Comparison of ENCODE assay signal across 15 cellular contexts in the genomic region with DNA sequence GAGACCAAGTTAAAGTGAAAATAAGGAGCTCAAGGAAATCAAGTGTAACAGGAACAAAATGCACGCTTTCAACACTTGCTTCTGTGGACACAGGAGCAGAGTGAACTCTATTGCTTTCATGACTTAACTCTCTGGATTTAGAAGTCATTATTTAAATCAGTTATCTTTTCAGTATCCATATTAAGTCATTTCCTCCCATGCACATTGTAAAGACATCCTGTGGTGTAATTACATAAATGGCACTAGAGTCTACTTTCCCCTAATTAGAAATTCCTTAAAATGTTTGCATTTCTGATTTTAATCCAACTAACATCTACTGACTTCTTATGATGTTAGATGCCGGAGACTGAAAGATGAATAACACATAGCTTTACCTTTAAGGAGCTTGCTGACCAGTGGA.
A peak's percentile ranks its signal among the peaks of the same experiment; 100 is the strongest.
DNase-seq lines count a peak whose midpoint lies in the region; ATAC-seq and TF ChIP-seq lines count a peak whose summit lies in the region.
"Had no signal": no experiment of that assay in that cellular context is flagged by ENCODE, and none has a peak within 500 bp of the region (broad histone marks: within the 10 kb centered on the region; RNA-seq: fewer than 3 reads in every experiment).

No MANE protein-coding gene starts in this region.

- intact Hi-C loops in activated CD4-positive, alpha-beta memory T cell treated with anti-CD3 and anti-CD28 coated beads for 36 hours (cut with micrococcal nuclease) = loop anchor here (1.0 to 10.0 kb wide), 2 partner anchors 35 to 91 kb away; a partner anchor contains a TSS
- intact Hi-C loops in CD14-positive monocyte (cut with micrococcal nuclease) = no loop called here
- intact Hi-C loops in activated T-helper 2 cell treated with anti-CD3 and anti-CD28 coated beads, Interferon-gamma antibody, Interleukin-2, Interleukin-4, amounts not matched to agents 10 μg/mL and 5 μg/mL and 100 μg/mL, durations not matched to agents 14 hours and 24 hours and 36 hours (cut with micrococcal nuclease) = loop anchor here (1.0 kb wide), 1 partner anchor 10 kb away; no protein-coding TSS in a partner anchor

- POLR2A ChIA-PET in activated CD4-positive, alpha-beta memory T cell treated with anti-CD3 and anti-CD28 coated beads for 36 hours (lab: Charles Lee) = no interaction called here
- POLR2A ChIA-PET in activated CD4-positive, alpha-beta memory T cell treated with anti-CD3 and anti-CD28 coated beads, Interleukin-2, amount 10 ng/mL, durations not matched to agents 7 days and 5 days (lab: Charles Lee) = interaction anchor here (1.3 kb wide), 1 partner anchor 12 kb away, joined by 3 read pairs; no protein-coding TSS in a partner anchor
- POLR2A ChIA-PET in CD8-positive, alpha-beta memory T cell (lab: Charles Lee) = no interaction called here

- peaks cover 10% of the 10 kb centered on the region for H3K4me1 ChIP-seq in CD8-positive, alpha-beta memory T cell (ENCODE audit: insufficient read depth, low read length)

- H3K4me1 Mint-ChIP-seq in activated CD4-positive, alpha-beta memory T cell treated with anti-CD3 and anti-CD28 coated beads for 36 hours (ENCODE audit: low read depth) = peaks cover 53% of the 10 kb centered on the region
- peaks cover 40% of the 10 kb centered on the region for H3K4me1 Mint-ChIP-seq in activated CD4-positive, alpha-beta memory T cell treated with anti-CD3 and anti-CD28 coated beads, Interleukin-2, amount 10 ng/mL, durations not matched to agents 7 days and 5 days
- peaks cover 36% of the 10 kb centered on the region for H3K4me1 Mint-ChIP-seq in CD14-positive monocyte
- peaks cover 39% of the 10 kb centered on the region for H3K4me1 Mint-ChIP-seq in activated T-helper 2 cell treated with anti-CD3 and anti-CD28 coated beads, Interferon-gamma antibody, Interleukin-2, Interleukin-4, amounts not matched to agents 10 μg/mL and 5 μg/mL and 100 μg/mL, durations not matched to agents 14 hours and 24 hours and 36 hours (ENCODE audit: low read depth)
- peaks cover 15 to 29% (median 26%) of the 10 kb centered on the region in 3 donors for H3K4me1 Mint-ChIP-seq in CD8-positive, alpha-beta memory T cell

- H3K27me3 Mint-ChIP-seq in activated CD4-positive, alpha-beta memory T cell treated with anti-CD3 and anti-CD28 coated beads for 36 hours = no peaks in the 10 kb centered on the region
- H3K27me3 Mint-ChIP-seq in activated CD4-positive, alpha-beta memory T cell treated with anti-CD3 and anti-CD28 coated beads, Interleukin-2, amount 10 ng/mL, durations not matched to agents 7 days and 5 days = no peaks in the 10 kb centered on the region
- H3K27me3 Mint-ChIP-seq in CD14-positive monocyte (ENCODE audit: low read depth in 3 of 3) = no peaks in the 10 kb centered on the region
- H3K27me3 Mint-ChIP-seq in activated T-helper 2 cell treated with anti-CD3 and anti-CD28 coated beads, Interferon-gamma antibody, Interleukin-2, Interleukin-4, amounts not matched to agents 10 μg/mL and 5 μg/mL and 100 μg/mL, durations not matched to agents 14 hours and 24 hours and 36 hours (ENCODE audit: low read depth) = no peaks in the 10 kb centered on the region
- no peaks in the 10 kb centered on the region for H3K27me3 Mint-ChIP-seq in CD8-positive, alpha-beta memory T cell

- H3K27me3 ChIP-seq in CD8-positive, alpha-beta memory T cell (ENCODE audit: insufficient read depth, low read length, poor library complexity, severe bottlenecking) = no peaks in the 10 kb centered on the region

- peak overlapping the region; percentile 46 for H3K27ac Mint-ChIP-seq in activated CD4-positive, alpha-beta memory T cell treated with anti-CD3 and anti-CD28 coated beads for 36 hours
- H3K27ac Mint-ChIP-seq in activated CD4-positive, alpha-beta memory T cell treated with anti-CD3 and anti-CD28 coated beads, Interleukin-2, amount 10 ng/mL, durations not matched to agents 7 days and 5 days = no peak overlapping the region
- peak overlapping the region in 5 of 7 donors; percentile 1 to 82 (median 27) for H3K27ac Mint-ChIP-seq in CD14-positive monocyte
- H3K27ac Mint-ChIP-seq in activated T-helper 2 cell treated with anti-CD3 and anti-CD28 coated beads, Interferon-gamma antibody, Interleukin-2, Interleukin-4, amounts not matched to agents 10 μg/mL and 5 μg/mL and 100 μg/mL, durations not matched to agents 14 hours and 24 hours and 36 hours = peak overlapping the region; percentile 3
- H3K27ac Mint-ChIP-seq in CD8-positive, alpha-beta memory T cell = no peak overlapping the region
- H3K27ac Mint-ChIP-seq: CD8-positive, alpha-beta T cell had no signal

- no peak for TF ChIP-seq CTCF in CD14-positive monocyte (IDR thresholded peaks at IDR 0.05)

- ATAC-seq in esophagus mucosa = no peak
- ATAC-seq: CD8-positive, alpha-beta T cell; Panc1 had no signal

- no peak overlapping the region for H3K4me3 ChIP-seq in CD8-positive, alpha-beta memory T cell (ENCODE audit: low read length)

- H3K36me3 Mint-ChIP-seq in activated CD4-positive, alpha-beta memory T cell treated with anti-CD3 and anti-CD28 coated beads for 36 hours = peaks cover 35% of the 10 kb centered on the region
- peaks cover 8% of the 10 kb centered on the region for H3K36me3 Mint-ChIP-seq in activated CD4-positive, alpha-beta memory T cell treated with anti-CD3 and anti-CD28 coated beads, Interleukin-2, amount 10 ng/mL, durations not matched to agents 7 days and 5 days (ENCODE audit: low read depth)
- peaks cover 42 to 54% of the 10 kb centered on the region in 2 donors for H3K36me3 Mint-ChIP-seq in CD14-positive monocyte
- peaks cover 55% of the 10 kb centered on the region for H3K36me3 Mint-ChIP-seq in activated T-helper 2 cell treated with anti-CD3 and anti-CD28 coated beads, Interferon-gamma antibody, Interleukin-2, Interleukin-4, amounts not matched to agents 10 μg/mL and 5 μg/mL and 100 μg/mL, durations not matched to agents 14 hours and 24 hours and 36 hours (ENCODE audit: low read depth)
- peaks cover 0 to 28% (median 11%) of the 10 kb centered on the region in 3 donors for H3K36me3 Mint-ChIP-seq in CD8-positive, alpha-beta memory T cell

- CTCF ChIA-PET in activated CD4-positive, alpha-beta memory T cell treated with anti-CD3 and anti-CD28 coated beads for 36 hours (lab: Charles Lee) = interaction anchor here (1.0 to 1.7 kb wide), 2 partner anchors 11 to 103 kb away, joined by 3 read pairs; no protein-coding TSS in a partner anchor
- CTCF ChIA-PET in activated CD4-positive, alpha-beta memory T cell treated with anti-CD3 and anti-CD28 coated beads, Interleukin-2, amount 10 ng/mL, durations not matched to agents 7 days and 5 days (lab: Charles Lee) = no interaction called here
- CTCF ChIA-PET in CD8-positive, alpha-beta memory T cell (lab: Charles Lee) = no interaction called here

- no peak overlapping the region for H3K4me3 Mint-ChIP-seq in activated CD4-positive, alpha-beta memory T cell treated with anti-CD3 and anti-CD28 coated beads for 36 hours
- H3K4me3 Mint-ChIP-seq in activated CD4-positive, alpha-beta memory T cell treated with anti-CD3 and anti-CD28 coated beads, Interleukin-2, amount 10 ng/mL, durations not matched to agents 7 days and 5 days = no peak overlapping the region
- H3K4me3 Mint-ChIP-seq in CD14-positive monocyte = no peak overlapping the region
- no peak overlapping the region for H3K4me3 Mint-ChIP-seq in activated T-helper 2 cell treated with anti-CD3 and anti-CD28 coated beads, Interferon-gamma antibody, Interleukin-2, Interleukin-4, amounts not matched to agents 10 μg/mL and 5 μg/mL and 100 μg/mL, durations not matched to agents 14 hours and 24 hours and 36 hours (ENCODE audit: low read depth)
- H3K4me3 Mint-ChIP-seq in CD8-positive, alpha-beta memory T cell = no peak overlapping the region
- H3K4me3 Mint-ChIP-seq: CD8-positive, alpha-beta T cell had no signal

- H3K9me3 ChIP-seq in CD8-positive, alpha-beta memory T cell (ENCODE audit: low read length) = no peaks in the 10 kb centered on the region

- no peaks in the 10 kb centered on the region for H3K36me3 ChIP-seq in CD8-positive, alpha-beta memory T cell (ENCODE audit: insufficient read depth, low read length)

- no peaks in the 10 kb centered on the region for H3K9me3 Mint-ChIP-seq in activated CD4-positive, alpha-beta memory T cell treated with anti-CD3 and anti-CD28 coated beads for 36 hours
- H3K9me3 Mint-ChIP-seq in activated CD4-positive, alpha-beta memory T cell treated with anti-CD3 and anti-CD28 coated beads, Interleukin-2, amount 10 ng/mL, durations not matched to agents 7 days and 5 days = no peaks in the 10 kb centered on the region
- H3K9me3 Mint-ChIP-seq in CD14-positive monocyte = no peaks in the 10 kb centered on the region
- no peaks in the 10 kb centered on the region for H3K9me3 Mint-ChIP-seq in activated T-helper 2 cell treated with anti-CD3 and anti-CD28 coated beads, Interferon-gamma antibody, Interleukin-2, Interleukin-4, amounts not matched to agents 10 μg/mL and 5 μg/mL and 100 μg/mL, durations not matched to agents 14 hours and 24 hours and 36 hours
- H3K9me3 Mint-ChIP-seq in CD8-positive, alpha-beta memory T cell = peaks cover 0 to 2% (median 0%) of the 10 kb centered on the region in 5 donors
- H3K9me3 Mint-ChIP-seq: CD8-positive, alpha-beta T cell had no signal

- no peak overlapping the region for H3K27ac ChIP-seq in CD8-positive, alpha-beta memory T cell (ENCODE audit: low read depth, low read length)

- no peak for DNase-seq in activated CD4-positive, alpha-beta memory T cell treated with anti-CD3 and anti-CD28 coated beads for 36 hours
- DNase-seq in activated CD4-positive, alpha-beta memory T cell treated with anti-CD3 and anti-CD28 coated beads, Interleukin-2, amount 10 ng/mL, durations not matched to agents 7 days and 5 days = no peak
- DNase-seq in CD14-positive monocyte (ENCODE audit: low spot score) (no peak), NCI-H2081 treated with DMSO at 0.1 percent for 48 hours (lab: John Stamatoyannopoulos, UW) (peak; percentile 32), mesenteric fat pad (ENCODE audit: low spot score) (no peak)
- no peak for DNase-seq in activated T-helper 2 cell treated with anti-CD3 and anti-CD28 coated beads, Interferon-gamma antibody, Interleukin-2, Interleukin-4, amounts not matched to agents 10 μg/mL and 5 μg/mL and 100 μg/mL, durations not matched to agents 14 hours and 24 hours and 36 hours (ENCODE audit: low spot score)
- DNase-seq in CD8-positive, alpha-beta memory T cell = no peak
- DNase-seq: 8988T; CD8-positive, alpha-beta T cell; DMS79 treated with DMSO at 0.1 percent for 48 hours; GOT3; KBM-7; NCI-H526 treated with DMSO at 0.1 percent for 48 hours had no signal

Comparison
In these comparisons a context has a peak if more than half of its experiments do, and no peak if none do; other contexts are left out.
1. H3K27ac Mint-ChIP-seq: peak in activated CD4-positive, alpha-beta memory T cell treated with anti-CD3 and anti-CD28 coated beads for 36 hours (single experiment), CD14-positive monocyte (5 of 7) and activated T-helper 2 cell treated with anti-CD3 and anti-CD28 coated beads, Interferon-gamma antibody, Interleukin-2, Interleukin-4, amounts not matched to agents 10 μg/mL and 5 μg/mL and 100 μg/mL, durations not matched to agents 14 hours and 24 hours and 36 hours (single experiment); none in activated CD4-positive, alpha-beta memory T cell treated with anti-CD3 and anti-CD28 coated beads, Interleukin-2, amount 10 ng/mL, durations not matched to agents 7 days and 5 days (single experiment) and CD8-positive, alpha-beta memory T cell (0 of 8).
2. intact Hi-C loops: an anchor here in activated CD4-positive, alpha-beta memory T cell treated with anti-CD3 and anti-CD28 coated beads for 36 hours (1.0 to 10.0 kb wide) and activated T-helper 2 cell treated with anti-CD3 and anti-CD28 coated beads, Interferon-gamma antibody, Interleukin-2, Interleukin-4, amounts not matched to agents 10 μg/mL and 5 μg/mL and 100 μg/mL, durations not matched to agents 14 hours and 24 hours and 36 hours (1.0 kb wide); none called in CD14-positive monocyte.